ENCODE assay signal across 11 cellular contexts in the genomic region with DNA sequence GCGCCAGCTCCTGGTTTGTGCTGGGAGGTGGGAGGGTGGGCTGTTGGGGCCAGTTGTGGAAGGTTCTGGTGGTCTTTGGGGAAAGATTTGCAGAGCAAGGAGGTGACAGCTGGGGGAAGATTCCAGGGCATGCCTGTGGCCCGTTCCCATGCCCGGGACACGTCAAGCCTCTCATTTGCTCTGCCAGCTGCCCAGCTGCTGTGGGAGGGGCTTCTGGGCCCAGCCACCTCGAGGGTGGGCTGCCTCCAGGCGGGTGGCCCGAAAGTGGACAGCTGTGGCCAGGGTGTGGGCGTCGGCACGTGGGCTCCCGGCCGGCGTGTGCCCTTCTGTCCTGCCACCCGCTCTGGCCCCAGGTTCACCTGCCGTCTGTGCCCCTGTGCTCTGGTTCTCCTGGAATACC.
"Had no signal": no experiment of that assay in that cellular context is flagged by ENCODE, and none has a peak within 500 bp of the region (broad histone marks: within the 10 kb centered on the region; RNA-seq: fewer than 3 reads in every experiment).

No MANE protein-coding gene starts in this region.

- DNase-seq: activated naive CD4-positive, alpha-beta T cell treated with anti-CD3 and anti-CD28 coated beads for 36 hours; kidney; left ventricle myocardium inferior; mucosa of descending colon; natural killer cell; small intestine; stimulated activated CD4-positive, alpha-beta T cell treated with anti-CD3 and anti-CD28 coated beads, Interleukin-4, amount 100 ng/mL, for 4 hours; stimulated activated CD8-positive, alpha-beta memory T cell treated with anti-CD3 and anti-CD28 coated beads, Interleukin-4, amount 100 ng/mL, for 48 hours; SW 1271 had no signal

- H3K27ac ChIP-seq: left ventricle myocardium inferior, right atrium auricular region, suprapubic skin had no signal

- H3K9me3 ChIP-seq: left ventricle myocardium inferior, mucosa of descending colon, right atrium auricular region, suprapubic skin had no signal

- H3K36me3 ChIP-seq: left ventricle myocardium inferior, right atrium auricular region, suprapubic skin had no signal

- H3K4me3 ChIP-seq: left ventricle myocardium inferior, mucosa of descending colon, right atrium auricular region, suprapubic skin had no signal

- H3K27me3 ChIP-seq: right atrium auricular region, suprapubic skin had no signal
